In the genomic region with DNA sequence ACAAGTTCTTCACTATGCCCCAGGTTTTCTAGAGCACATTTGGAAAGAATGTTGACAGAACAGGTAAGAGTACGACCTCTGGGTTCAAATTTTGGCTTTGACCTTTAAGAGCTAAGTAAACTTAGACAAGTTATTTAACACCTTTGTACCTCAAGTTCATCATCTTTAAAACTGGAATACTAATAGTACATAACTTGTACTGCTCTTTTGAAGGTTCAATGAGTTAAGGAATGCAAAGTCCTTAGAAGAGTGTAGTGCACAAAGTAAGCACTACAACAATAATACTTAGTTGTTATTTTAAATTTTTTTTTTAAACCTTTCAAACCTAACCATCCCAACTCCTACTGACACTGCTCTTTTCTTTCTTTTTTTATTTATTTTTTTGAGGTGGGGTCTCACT, we compare ENCODE assay signal across 5 cellular contexts.
"Had no signal": no experiment of that assay in that cellular context is flagged by ENCODE, and none has a peak within 500 bp of the region (broad histone marks: within the 10 kb centered on the region; RNA-seq: fewer than 3 reads in every experiment).

No MANE protein-coding gene starts in this region.

- ATAC-seq: HepG2, K562 had no signal

- H3K27ac ChIP-seq: HL-60 had no signal

- FAIRE-seq: HepG2, HTR-8/SVneo, K562 had no signal

- H3K4me3 ChIP-seq: K562 had no signal

- DNase-seq: IMR-90 had no signal
